In genomic region chr1:9615316-9616063, GRCh38 we compare ENCODE assay signal across 1 cellular context.
A peak's percentile ranks its signal among the peaks of the same experiment; 100 is the strongest.
TF ChIP-seq lines count a peak whose summit lies in the region.

No MANE protein-coding gene starts in this region.

TF ChIP-seq in K562, 482 proteins besides CTCF, POLR2A, EP300 and RAD21 (continued from another document and continues in another):
- TF ChIP-seq ZNF395 (CRISPR knock-in tag; IDR thresholded peaks at IDR 0.05) = no peak
- TF ChIP-seq TAF9B (IDR thresholded peaks at IDR 0.05; ENCODE audit: partially characterized antibody) = no peak
- TF ChIP-seq GABPA (tag; conservative IDR thresholded peaks at IDR 0.05; ENCODE audit: low read depth) = no peak
- TF ChIP-seq HINFP (tag; conservative IDR thresholded peaks at IDR 0.05; ENCODE audit: low read depth) = no peak
- no peak for TF ChIP-seq CCAR2 (IDR thresholded peaks at IDR 0.05; ENCODE audit: low read depth, low read length)
- TF ChIP-seq RUNX1 (IDR thresholded peaks at IDR 0.05; ENCODE audit: low read depth) = no peak
- no peak for TF ChIP-seq FIP1L1 (IDR thresholded peaks at IDR 0.05; ENCODE audit: low read depth, low read length, poor library complexity, severe bottlenecking)
- TF ChIP-seq PHF20 (IDR thresholded peaks at IDR 0.05; ENCODE audit: partially characterized antibody) = no peak
- 0 out of 2 replicates have a peak, but pooled peaks have one; percentile 44 for TF ChIP-seq MAX (CRISPR knock-in tag; IDR thresholded peaks at IDR 0.05)
- TF ChIP-seq MXD1 (CRISPR knock-in tag; IDR thresholded peaks at IDR 0.05; ENCODE audit: borderline replicate concordance, poor library complexity, severe bottlenecking) = no peak
- TF ChIP-seq NCOA1 (IDR thresholded peaks at IDR 0.05; ENCODE audit: low read depth) = no peak
- TF ChIP-seq KHSRP (IDR thresholded peaks at IDR 0.05) = no peak
- TF ChIP-seq CCNT2 (IDR thresholded peaks at IDR 0.05; ENCODE audit: borderline replicate concordance, extremely low read depth, insufficient read length, low read depth, low read length) = no peak
- peak; percentile 21; the same call in 1 of the 2 replicates for TF ChIP-seq TAL1 (IDR thresholded peaks at IDR 0.05)
- TF ChIP-seq ZBTB9 (CRISPR knock-in tag; IDR thresholded peaks at IDR 0.05) = 0 out of 2 replicates have a peak, but pooled peaks have one; percentile 56
- TF ChIP-seq HBP1 (CRISPR knock-in tag; IDR thresholded peaks at IDR 0.05) = no peak
- no peak for TF ChIP-seq JUN (IDR thresholded peaks at IDR 0.05; ENCODE audit: borderline replicate concordance, low read depth, low read length)
- no peak; the same call in 1 of the 2 replicates for TF ChIP-seq JUN (CRISPR knock-in tag; IDR thresholded peaks at IDR 0.05; ENCODE audit: borderline replicate concordance)
- no peak for TF ChIP-seq E2F4 (CRISPR knock-in tag; IDR thresholded peaks at IDR 0.05; ENCODE audit: low read depth)
- no peak for TF ChIP-seq ZMIZ1 (IDR thresholded peaks at IDR 0.05; ENCODE audit: low read depth in 2 of 2, low read length in 2 of 2)
- TF ChIP-seq BHLHE40 (IDR thresholded peaks at IDR 0.05; ENCODE audit: low read length) = 0 out of 2 replicates have a peak, but pooled peaks have one; percentile 4
- TF ChIP-seq ARID2 (IDR thresholded peaks at IDR 0.05) = no peak
- TF ChIP-seq ADNP (tag; IDR thresholded peaks at IDR 0.05) = no peak
- no peak for TF ChIP-seq GATAD2A (IDR thresholded peaks at IDR 0.05)
- no peak for TF ChIP-seq ESRRB (CRISPR knock-in tag; IDR thresholded peaks at IDR 0.05; ENCODE audit: borderline replicate concordance)
- no peak for TF ChIP-seq PYGO2 (tag; IDR thresholded peaks at IDR 0.05)
- no peak for TF ChIP-seq RBFOX2 (IDR thresholded peaks at IDR 0.05; ENCODE audit: low read depth, low read length)
- no peak for TF ChIP-seq SMARCA5 (IDR thresholded peaks at IDR 0.05)
- TF ChIP-seq CBX1 (IDR thresholded peaks at IDR 0.05; ENCODE audit: low read depth) = no peak
- no peak for TF ChIP-seq CGGBP1 (CRISPR knock-in tag; IDR thresholded peaks at IDR 0.05)
- TF ChIP-seq ZNF146 (CRISPR knock-in tag; IDR thresholded peaks at IDR 0.05; ENCODE audit: unreplicated experiment) = no peak
- TF ChIP-seq E2F8 (IDR thresholded peaks at IDR 0.05; ENCODE audit: low read depth, partially characterized antibody) = no peak
- TF ChIP-seq ZBTB33 (CRISPR knock-in tag; IDR thresholded peaks at IDR 0.05) = 0 out of 2 replicates have a peak, but pooled peaks have one; percentile 27
- no peak for TF ChIP-seq MTA2 (IDR thresholded peaks at IDR 0.05; ENCODE audit: low read depth)
- TF ChIP-seq BRD4 (IDR thresholded peaks at IDR 0.05) = no peak
- TF ChIP-seq ELF4 (CRISPR knock-in tag; IDR thresholded peaks at IDR 0.05) = no peak
- no peak for TF ChIP-seq ZNF695 (CRISPR knock-in tag; IDR thresholded peaks at IDR 0.05)
- no peak for TF ChIP-seq ZNF717 (CRISPR knock-in tag; IDR thresholded peaks at IDR 0.05)
- no peak for TF ChIP-seq ZNF518B (CRISPR knock-in tag; IDR thresholded peaks at IDR 0.05)
- TF ChIP-seq NELFE (IDR thresholded peaks at IDR 0.05; ENCODE audit: insufficient read depth, insufficient read length) = no peak
- TF ChIP-seq ZNF134 (CRISPR knock-in tag; conservative IDR thresholded peaks at IDR 0.05) = no peak
- TF ChIP-seq ZNF79 (CRISPR knock-in tag; IDR thresholded peaks at IDR 0.05; ENCODE audit: low read depth) = no peak
- TF ChIP-seq HNRNPK (IDR thresholded peaks at IDR 0.05; ENCODE audit: low read depth, low read length, poor library complexity, severe bottlenecking) = no peak
- TF ChIP-seq NR1H2 (CRISPR knock-in tag; IDR thresholded peaks at IDR 0.05) = no peak
- TF ChIP-seq FOXA1 (IDR thresholded peaks at IDR 0.05; ENCODE audit: borderline replicate concordance) = no peak
